ENCODE assay signal across 22 cellular contexts in the genomic region with DNA sequence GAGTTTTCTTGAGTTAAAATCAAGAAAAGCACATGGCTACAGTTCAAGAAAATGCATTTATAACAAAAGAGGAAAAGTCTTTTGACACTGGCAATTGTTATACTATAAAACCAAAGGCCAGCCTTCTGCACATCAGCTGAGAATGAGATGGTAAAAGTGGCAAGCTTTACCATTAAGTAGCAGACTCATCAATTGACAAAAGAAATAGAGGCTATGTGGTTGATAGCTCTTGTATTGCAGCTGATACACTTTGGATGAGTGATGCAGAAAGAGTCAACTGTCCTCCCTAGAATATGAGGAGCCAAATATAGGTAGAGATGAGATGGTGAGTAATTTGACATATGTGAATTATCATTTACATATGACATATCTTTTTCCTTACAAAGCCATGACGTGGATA.
"Had no signal": no experiment of that assay in that cellular context is flagged by ENCODE, and none has a peak within 500 bp of the region (broad histone marks: within the 10 kb centered on the region; RNA-seq: fewer than 3 reads in every experiment).

No MANE protein-coding gene starts in this region.

- H3K4me3 Mint-ChIP-seq: mesothelial cell of epicardium, naive B cell had no signal

- H3K27ac ChIP-seq: coronary artery, dorsolateral prefrontal cortex, esophagus muscularis mucosa, foreskin keratinocyte, gastroesophageal sphincter, heart left ventricle, hepatocyte, left lung, lower lobe of right lung had no signal

- H3K4me1 Mint-ChIP-seq: mesothelial cell of epicardium, naive B cell had no signal

- H3K4me3 ChIP-seq: coronary artery, dorsolateral prefrontal cortex, esophagus muscularis mucosa, gastroesophageal sphincter, heart left ventricle, hepatocyte, left lung, lower lobe of right lung, mucosa of descending colon had no signal

- H3K4me1 ChIP-seq: esophagus muscularis mucosa, foreskin keratinocyte, gastroesophageal sphincter, heart left ventricle, left lung, lower lobe of right lung had no signal

- H3K79me2 ChIP-seq: hepatocyte had no signal

- H3K4me2 ChIP-seq: hepatocyte had no signal

- H2AFZ ChIP-seq: hepatocyte had no signal

- DNase-seq: dermis blood vessel endothelial cell; dorsolateral prefrontal cortex; effector CD4-positive, alpha-beta T cell; effector memory CD4-positive, alpha-beta T cell; foreskin keratinocyte; heart left ventricle; hypothalamus; left cardiac atrium; left lung; left ventricle myocardium superior; lower lobe of right lung; mesenchymal stem cell; mucosa of descending colon; naive B cell had no signal

- H3K9me3 ChIP-seq: esophagus muscularis mucosa, gastroesophageal sphincter, left lung, lower lobe of right lung had no signal

- H3K27me3 ChIP-seq: dorsolateral prefrontal cortex, esophagus muscularis mucosa, foreskin keratinocyte, gastroesophageal sphincter, heart left ventricle, hepatocyte, left lung had no signal

- H3K36me3 Mint-ChIP-seq: mesothelial cell of epicardium, naive B cell had no signal

- H3K27ac Mint-ChIP-seq: mesothelial cell of epicardium, naive B cell had no signal

- FAIRE-seq: endothelial cell of umbilical vein, islet of Langerhans, keratinocyte had no signal

- H3K27me3 Mint-ChIP-seq: naive B cell had no signal

- H3K36me3 ChIP-seq: esophagus muscularis mucosa, gastroesophageal sphincter, heart left ventricle, left lung, lower lobe of right lung had no signal

- ATAC-seq: foreskin keratinocyte, gastroesophageal sphincter, heart left ventricle, left cardiac atrium, left lung, left ventricle myocardium superior, lower lobe of right lung, mucosa of descending colon had no signal
